ENCODE assay signal across 8 cellular contexts in genomic region chr1:45583666-45584350, GRCh38. TPM values are rescaled to one million over a fixed set of nuclear protein-coding genes. Genes with fewer than 3 reads are reported as not detected.
DNase-seq lines count a peak whose midpoint lies in the region; ATAC-seq, FAIRE-seq and TF ChIP-seq lines count a peak whose summit lies in the region.

Gene NASP, plus strand, starts transcription at chr1:45584041. Its CDS starts 106 bp downstream, at chr1:45584147.

- no peak for TF ChIP-seq EP300 in H1 (IDR thresholded peaks at IDR 0.05; ENCODE audit: borderline replicate concordance in 1 of 2, low read depth in 2 of 2, low read length in 2 of 2)

- peaks cover 12% of the 10 kb centered on the region for H3K23me2 ChIP-seq in H1 (ENCODE audit: low read depth, low read length)

- 0 out of 2 replicates have a peak within 1 kb of the TSS, but pooled peaks have one; percentile 96 for H2BK20ac ChIP-seq in H1 (ENCODE audit: low read length)

- H2BK120ac ChIP-seq in H1 (replicated peaks; ENCODE audit: low read depth, low read length) = no peak within 1 kb of the TSS

- H3K18ac ChIP-seq in H1 (ENCODE audit: extremely low read depth, low read length) = peak within 1 kb of the TSS; percentile 100

- no peak for TF ChIP-seq RAD21 in H1 (IDR thresholded peaks at IDR 0.05 in 1 of 2, conservative IDR thresholded peaks at IDR 0.05 in 1 of 2; ENCODE audit: low read depth in 2 of 2, low read length in 2 of 2)

- H4K5ac ChIP-seq in H1 (ENCODE audit: insufficient read length, low read depth, low read length) = peak within 1 kb of the TSS; percentile 100

- peaks cover 0 to 7% (median 0%) of the 10 kb centered on the region in 4 experiments; a peak in 1 of 8 replicates for H3K36me3 ChIP-seq in H1 (ENCODE audit: control insufficient read depth in 2 of 4, insufficient read depth in 4 of 4, low read length in 3 of 4)

- H2AK5ac ChIP-seq in H1 (ENCODE audit: low read depth, low read length) = peak within 1 kb of the TSS; percentile 97

- H3K9me3 Mint-ChIP-seq in Calu3 (ENCODE audit: low read depth, unreplicated experiment) = no peaks in the 10 kb centered on the region

- TF ChIP-seq CTCF in Calu3 (IDR thresholded peaks at IDR 0.05; ENCODE audit: unreplicated experiment) (no peak), H1 (IDR thresholded peaks at IDR 0.05; ENCODE audit: control extremely low read depth in 1 of 3, insufficient read depth in 1 of 3, low read depth in 1 of 3, low read length in 3 of 3) (no peak)

- WGBS in H1 (ENCODE audit: extremely low coverage in 1 of 2, insufficient coverage in 1 of 2, insufficient read length in 1 of 2, insufficient replicate concordance in 2 of 2, low coverage in 1 of 2, low lambda C conversion rate in 2 of 2, missing lambda C conversion rate in 1 of 2), 2 experiments = 1% methylated on average over 35 of the region's 41 CpGs; no CpG with 5 or more reads in 1 of the 2 experiments

- H3K4ac ChIP-seq in H1 (replicated peaks; ENCODE audit: insufficient read length, low read depth, low read length) = peak within 1 kb of the TSS; percentile 99

- H4K8ac ChIP-seq in H1 (ENCODE audit: extremely low read depth, insufficient read depth, low read length) = peak within 1 kb of the TSS; percentile 100; the same call in 1 of the 2 replicates

- H3K56ac ChIP-seq in H1 (replicated peaks; ENCODE audit: insufficient read length, low read depth, low read length) = peak within 1 kb of the TSS; percentile 99

- peak within 1 kb of the TSS; percentile 92 for H2BK15ac ChIP-seq in H1 (ENCODE audit: low read length)

- H3K79me1 ChIP-seq in H1 (ENCODE audit: low read depth, low read length) = no peaks in the 10 kb centered on the region

- TF ChIP-seq POLR2A in H1 (IDR thresholded peaks at IDR 0.05; ENCODE audit: control extremely low read depth in 1 of 2, low read depth in 2 of 2, low read length in 2 of 2) = peak; percentile 95 to 99

- peaks cover 0 to 9% (median 1%) of the 10 kb centered on the region in 4 experiments; a peak in 4 of 7 replicates for H3K4me1 ChIP-seq in H1 (replicated peaks in 1 of 4; ENCODE audit: control insufficient read depth in 3 of 4, insufficient read depth in 4 of 4, low read length in 3 of 4)

- H3K4me2 ChIP-seq in H1 (ENCODE audit: insufficient read depth in 1 of 2, low read depth in 2 of 2, low read length in 2 of 2) = peak within 1 kb of the TSS; percentile 89 to 93

- H3K4me3 ChIP-seq in H1 (ENCODE audit: extremely low read depth in 1 of 4, insufficient read depth in 2 of 4, low read depth in 3 of 4, low read length in 4 of 4) = peak within 1 kb of the TSS; percentile 82 to 100 (median 94)

- H3K4me3 Mint-ChIP-seq in Calu3 (ENCODE audit: low read depth, unreplicated experiment) = peak within 1 kb of the TSS; percentile 93

- peak within 1 kb of the TSS; percentile 98 for H3K27ac ChIP-seq in H1 (ENCODE audit: low read depth, low read length)

- peak within 1 kb of the TSS; percentile 99 for H3K27ac Mint-ChIP-seq in Calu3 (ENCODE audit: unreplicated experiment)

- DNase-seq in Calu3 (peak; percentile 92), HTR-8/SVneo (ENCODE audit: insufficient read length, low spot score) (peak; percentile 78), NOMO-1 (lab: John Stamatoyannopoulos, UW; ENCODE audit: unreplicated experiment in 2 of 2) (peak; percentile 79 to 82), H1 (ENCODE audit: low read depth in 1 of 2, low spot score in 2 of 2) (peak in 1 of 2 experiments; percentile 97), mesenteric fat pad (ENCODE audit: low spot score) (peak; percentile 95)
- DNase-seq in activated CD8-positive, alpha-beta memory T cell treated with anti-CD3 and anti-CD28 coated beads for 48 hours (ENCODE audit: low read depth in 2 of 3, low spot score in 2 of 3) = peak; percentile 80 to 98 (median 98)
- DNase-seq in stimulated activated CD8-positive, alpha-beta memory T cell treated with anti-CD3 and anti-CD28 coated beads, Interleukin-15, amount 100 ng/mL, for 1 hour (ENCODE audit: low read depth) = peak; percentile 93

- H3K23ac ChIP-seq in H1 (ENCODE audit: insufficient read length) = no peak within 1 kb of the TSS

- no TSS peak for BruUV-seq in Calu3 (replicated peaks; lab: Mats Ljungman, UMichigan)

- H2BK12ac ChIP-seq in H1 (ENCODE audit: low read depth, low read length) = peak within 1 kb of the TSS; percentile 93

- CTCF ChIA-PET in Calu3 (lab: Charles Lee) = interaction anchor here (0.6 to 1.8 kb wide), 3 partner anchors 12 to 33 kb away, joined by 3 to 8 read pairs (median 4); partner anchors contain the start of gene AKR1A1
- CTCF ChIA-PET in H1 (lab: Charles Lee; ENCODE audit: partially characterized antibody) = interaction anchor here (1.0 to 8.2 kb wide), 3 partner anchors 14 to 20 kb away, joined by 3 to 52 read pairs (median 4); no protein-coding TSS in a partner anchor

- H3K9me3 ChIP-seq in H1 (ENCODE audit: insufficient read depth in 2 of 2, low read depth in 1 of 2, low read length in 1 of 2) = no peaks in the 10 kb centered on the region

- H3K4me1 Mint-ChIP-seq in Calu3 (ENCODE audit: low read depth, unreplicated experiment) = peaks cover 32% of the 10 kb centered on the region

- POLR2A ChIA-PET in H1 (lab: Charles Lee; ENCODE audit: partially characterized antibody) = interaction anchor here (0.5 to 13.7 kb wide), 52 partner anchors 8 to 853 kb away, joined by 3 to 181 read pairs (median 4); partner anchors contain the start of genes AKR1A1, CCDC163, CCDC17 and EIF2B3

- peaks cover 42% of the 10 kb centered on the region for H3K36me3 Mint-ChIP-seq in Calu3 (ENCODE audit: insufficient read depth, unreplicated experiment)

- H3K27me3 Mint-ChIP-seq in Calu3 (ENCODE audit: unreplicated experiment) = peaks cover 12% of the 10 kb centered on the region

- FAIRE-seq in HTR-8/SVneo (lab: Jason Lieb, UNC) (no peak), H1 (lab: Jason Lieb, UNC) (no peak)

- peaks cover 42 to 48% of the 10 kb centered on the region in 2 experiments for H3K79me2 ChIP-seq in H1 (ENCODE audit: control insufficient read depth in 1 of 2, insufficient read depth in 2 of 2, low read length in 2 of 2)

- H3K27me3 ChIP-seq in H1 (replicated peaks in 1 of 4; ENCODE audit: control insufficient read depth in 3 of 4, extremely low read depth in 1 of 4, insufficient read depth in 3 of 4, low read length in 3 of 4) = no peaks in the 10 kb centered on the region

- peak; percentile 35 for ATAC-seq in GM21367 (IDR thresholded peaks at IDR 0.05; ENCODE audit: unreplicated experiment)

- peaks cover 26 to 32% of the 10 kb centered on the region in 2 experiments for H4K20me1 ChIP-seq in H1 (replicated peaks in 1 of 2; ENCODE audit: control insufficient read depth in 1 of 2, insufficient read depth in 2 of 2, low read length in 2 of 2)

- peak within 1 kb of the TSS; percentile 42 for H3K14ac ChIP-seq in H1 (ENCODE audit: insufficient read length)

- H2BK5ac ChIP-seq in H1 (ENCODE audit: low read depth, low read length) = peak within 1 kb of the TSS; percentile 100

- intact Hi-C loops in Calu3 (cut with micrococcal nuclease; ENCODE audit: unreplicated experiment) = no loop called here

- peak within 1 kb of the TSS; percentile 98 to 100 (median 100) for H3K9ac ChIP-seq in H1 (replicated peaks in 1 of 4; ENCODE audit: extremely low read depth in 1 of 4, low read depth in 3 of 4, low read length in 3 of 4)

- H4K91ac ChIP-seq in H1 (replicated peaks; ENCODE audit: insufficient read length, low read length) = peak within 1 kb of the TSS; percentile 99

- peak within 1 kb of the TSS; percentile 95 for H2AFZ ChIP-seq in H1 (ENCODE audit: low read length)

TF ChIP-seq in H1, 55 proteins besides CTCF, POLR2A, EP300 and RAD21 (continues in another document):
- TF ChIP-seq TBP (IDR thresholded peaks at IDR 0.05; ENCODE audit: low read depth, low read length) (peak; percentile 97), SP4 (IDR thresholded peaks at IDR 0.05; ENCODE audit: low read length) (peak; percentile 79; the same call in 1 of the 2 replicates), RXRA (IDR thresholded peaks at IDR 0.05; ENCODE audit: insufficient read depth, low read depth, low read length) (no peak), CEBPB (IDR thresholded peaks at IDR 0.05; ENCODE audit: low read depth, low read length) (no peak), JUN (IDR thresholded peaks at IDR 0.05; ENCODE audit: low read depth, low read length) (no peak), CREB1 (IDR thresholded peaks at IDR 0.05) (no peak), ATF3 (IDR thresholded peaks at IDR 0.05; ENCODE audit: insufficient read depth, low read depth, low read length) (no peak), EZH2 (IDR thresholded peaks at IDR 0.05; ENCODE audit: low read depth, low read length, severe bottlenecking) (no peak), E2F6 (IDR thresholded peaks at IDR 0.05) (no peak), ASH2L (IDR thresholded peaks at IDR 0.05; ENCODE audit: low read length) (peak; percentile 79), CTBP2 (IDR thresholded peaks at IDR 0.05; ENCODE audit: borderline replicate concordance, insufficient read depth, insufficient read length, low read length) (no peak), SIRT6 (IDR thresholded peaks at IDR 0.05; ENCODE audit: low read length) (no peak), SP1 (IDR thresholded peaks at IDR 0.05; ENCODE audit: low read depth, low read length) (peak; percentile 83), SIX5 (IDR thresholded peaks at IDR 0.05; ENCODE audit: low read depth, low read length) (no peak), JUND (IDR thresholded peaks at IDR 0.05; ENCODE audit: low read length) (no peak), SRF (IDR thresholded peaks at IDR 0.05; ENCODE audit: low read depth, low read length) (no peak)

RNA-seq across cellular contexts. Expression of gene NASP, which starts in this region (rescaled TPM):
- total RNA-seq in Calu3 (2022) (171 and 185 TPM in 2 replicates), mesenteric fat pad (57.6 TPM)
- 629 and 647 TPM in 2 replicates for total RNA-seq in H1 (2021; fragmentation: NEBNext Ultra II Directional; extraction: Animal tissue kit (Norgen Biotek cat#: 25700))
- 263 and 356 TPM in 2 replicates for polyA plus RNA-seq in H1 (2011; rRNA removed)
- polyA plus RNA-seq in H1 (2011; cell fraction: cytosol; rRNA removed) = 423 TPM
- 380 TPM for polyA plus RNA-seq in H1 (2011; cell fraction: nucleus; rRNA removed)
- 633 to 774 TPM (median 699 TPM) in 4 replicates for polyA plus RNA-seq in H1 (2012, experiment 1 of 2)
- 83.2 TPM for polyA plus RNA-seq in H1 (2012, experiment 2 of 2)
- polyA plus RNA-seq in H1 (2013, experiment 1 of 2) = 395 TPM
- polyA plus RNA-seq in H1 (2013, experiment 2 of 2) = 401 TPM
- polyA minus RNA-seq in H1 (2011; rRNA and poly(A)+ RNA removed) = 220 and 315 TPM in 2 replicates
- 375 TPM for polyA minus RNA-seq in H1 (2011; cell fraction: cytosol; rRNA and poly(A)+ RNA removed)
- polyA minus RNA-seq in H1 (2011; cell fraction: nucleus; rRNA and poly(A)+ RNA removed) = 203 TPM
